Comparison of ENCODE assay signal across 17 cellular contexts in genomic region chr3:52429779-52430415, GRCh38. TPM values are rescaled to one million over a fixed set of nuclear protein-coding genes. Genes with fewer than 3 reads are reported as not detected.
A peak's percentile ranks its signal among the peaks of the same experiment; 100 is the strongest.
DNase-seq lines count a peak whose midpoint lies in the region; ATAC-seq and TF ChIP-seq lines count a peak whose summit lies in the region.
"Had no signal": no experiment of that assay in that cellular context is flagged by ENCODE, and none has a peak within 500 bp of the region (broad histone marks: within the 10 kb centered on the region; RNA-seq: fewer than 3 reads in every experiment).

No MANE protein-coding gene starts in this region.

- in situ Hi-C loops in brain microvascular endothelial cell (cut with HindIII; ENCODE audit: low pct_ligation_motif_present, low sequenced_read_pairs) = no loop called here

- DNase-seq in H7 = peak; percentile 10
- DNase-seq in brain microvascular endothelial cell = peak; percentile 41
- peak; percentile 23 for DNase-seq in iris pigment epithelial cell (ENCODE audit: low read depth)
- DNase-seq in sciatic nerve (ENCODE audit: low spot score) = peak; percentile 54
- no peak for DNase-seq in colonic mucosa
- DNase-seq in NCI-H524 (lab: John Stamatoyannopoulos, UW) = no peak
- DNase-seq in erythroblast (lab: John Stamatoyannopoulos, UW) = no peak
- DNase-seq: activated CD4-positive, alpha-beta T cell treated with anti-CD3 and anti-CD28 coated beads, Interleukin-2, amount 50 U/mL, for 4 hours; activated naive CD8-positive, alpha-beta T cell treated with anti-CD3 and anti-CD28 coated beads, Interleukin-2, amount 10 ng/mL, durations not matched to agents 7 days and 5 days; endodermal cell; foreskin keratinocyte; NCI-H2107; NCI-H69; OCI-M1 had no signal

- H3K36me3 ChIP-seq in H7 (replicated peaks; ENCODE audit: control insufficient read depth, insufficient read depth, low read length) (no peaks in the 10 kb centered on the region), brain microvascular endothelial cell (replicated peaks) (no peaks in the 10 kb centered on the region), colonic mucosa (no peaks in the 10 kb centered on the region)
- H3K36me3 ChIP-seq: neutrophil, tibial artery had no signal

- H3K27ac ChIP-seq in brain microvascular endothelial cell (no peak overlapping the region), colonic mucosa (no peak overlapping the region)
- H3K27ac ChIP-seq: foreskin keratinocyte, neutrophil, tibial artery had no signal

- no peaks in the 10 kb centered on the region for H3K4me1 ChIP-seq in colonic mucosa
- H3K4me1 ChIP-seq: foreskin keratinocyte had no signal

- H3K4me3 ChIP-seq in H7 (ENCODE audit: insufficient read depth, low read depth, low read length) = no peak overlapping the region
- H3K4me3 ChIP-seq in brain microvascular endothelial cell (ENCODE audit: low read depth, low read length) = no peak overlapping the region
- H3K4me3 ChIP-seq in colonic mucosa = no peak overlapping the region
- H3K4me3 ChIP-seq: tibial artery had no signal

- ATAC-seq in sciatic nerve = no peak
- no peak for ATAC-seq in HG03457 (IDR thresholded peaks at IDR 0.05; ENCODE audit: unreplicated experiment)

- no peaks in the 10 kb centered on the region for H3K9me3 ChIP-seq in colonic mucosa
- H3K9me3 ChIP-seq: neutrophil, tibial artery had no signal

- H3K27me3 ChIP-seq in H7 (ENCODE audit: control insufficient read depth, insufficient read depth, low read length) = no peaks in the 10 kb centered on the region
- no peaks in the 10 kb centered on the region for H3K27me3 ChIP-seq in brain microvascular endothelial cell (replicated peaks)
- no peaks in the 10 kb centered on the region for H3K27me3 ChIP-seq in colonic mucosa
- H3K27me3 ChIP-seq: foreskin keratinocyte, tibial artery had no signal

- H3K9ac ChIP-seq in colonic mucosa (ENCODE audit: low read depth in 2 of 2, low read length in 2 of 2) = no peak overlapping the region

- TF ChIP-seq POLR2A in erythroblast (IDR thresholded peaks at IDR 0.05; ENCODE audit: low read length) = no peak

- TF ChIP-seq CTCF in brain microvascular endothelial cell (IDR thresholded peaks at IDR 0.05; ENCODE audit: low read depth, low read length, missing control alignments) = no peak
- no peak for TF ChIP-seq CTCF in colonic mucosa (IDR thresholded peaks at IDR 0.05)

- intact Hi-C loops in sciatic nerve (cut with DNase I) = no loop called here
- intact Hi-C loops in colonic mucosa (cut with DNase I) = loop anchor here (2.0 kb wide), 1 partner anchor 17 kb away; no protein-coding TSS in a partner anchor

RNA-seq across cellular contexts. Expression of gene SEMA3G, which starts 15.0 kb away (rescaled TPM):
- 1.1 and 2.2 TPM in 2 replicates for total RNA-seq in H7 (2014; rRNA removed; shearing (Covaris generic))
- total RNA-seq in sciatic nerve (38.3 TPM), colonic mucosa (1 to 10 TPM; 2.4 to 2.6 TPM)

RNA-seq across cellular contexts. Expression of gene PHF7, which starts 19.4 kb away (rescaled TPM):
- total RNA-seq in H7 (2014; rRNA removed; shearing (Covaris generic)) = 16.5 and 25.2 TPM in 2 replicates
- 11.4 TPM for total RNA-seq in sciatic nerve
- 10 to 100 TPM in 1 of 2 donors, 1 to 10 TPM in 1; 8.7 to 10.9 TPM for total RNA-seq in colonic mucosa

RNA-seq across cellular contexts. Expression of gene BAP1, which starts 20.1 kb away (rescaled TPM):
- total RNA-seq in H7 (2014; rRNA removed; shearing (Covaris generic)) = 128 and 145 TPM in 2 replicates
- 59.5 TPM for total RNA-seq in sciatic nerve
- 10 to 100 TPM; 65.6 to 95.1 TPM for total RNA-seq in colonic mucosa

RNA-seq across cellular contexts. Expression of gene TNNC1, which starts 23.9 kb away (rescaled TPM):
- 4.2 and 7.2 TPM in 2 replicates for total RNA-seq in H7 (2014; rRNA removed; shearing (Covaris generic))
- total RNA-seq in sciatic nerve (205 TPM), colonic mucosa (1 to 10 TPM; 1.1 to 1.5 TPM)
- total RNA-seq: foreskin keratinocyte had no signal

RNA-seq across cellular contexts. Expression of gene NISCH, which starts 25.5 kb away (rescaled TPM):
- 51.1 and 70.7 TPM in 2 replicates for total RNA-seq in H7 (2014; rRNA removed; shearing (Covaris generic))
- 163 TPM for total RNA-seq in sciatic nerve
- total RNA-seq in colonic mucosa = 10 to 100 TPM; 43.2 to 60.5 TPM

Comparison
In these comparisons a context has a peak if more than half of its experiments do, and no peak if none do; other contexts are left out.
1. DNase-seq: peak in H7 (single experiment), brain microvascular endothelial cell (single experiment), iris pigment epithelial cell (single experiment) and sciatic nerve (single experiment); none in colonic mucosa (single experiment), NCI-H524 (0 of 2) and erythroblast (0 of 2).
2. RNA of gene SEMA3G, which starts 15.0 kb away (total RNA-seq): 38.3 TPM in sciatic nerve (single experiment); 2.4 to 2.6 TPM in colonic mucosa and 1.1 to 2.2 TPM in H7; every median in the first group is over 10 times any median in the second.